In genomic region chr4:95510877-95511276, GRCh38 we compare ENCODE assay signal across 17 cellular contexts. TPM values are rescaled to one million over a fixed set of nuclear protein-coding genes. Genes with fewer than 3 reads are reported as not detected.
DNase-seq lines count a peak whose midpoint lies in the region; ATAC-seq, FAIRE-seq and TF ChIP-seq lines count a peak whose summit lies in the region.
"Had no signal": no experiment of that assay in that cellular context is flagged by ENCODE, and none has a peak within 500 bp of the region (broad histone marks: within the 10 kb centered on the region; RNA-seq: fewer than 3 reads in every experiment).

No MANE protein-coding gene starts in this region.

- RAD21 ChIA-PET in GM12878 (lab: Charles Lee; ENCODE audit: unreplicated experiment) = interaction anchor here (1.0 to 6.9 kb wide), 14 partner anchors 9 to 525 kb away, joined by 3 to 63 read pairs (median 4); partner anchors contain the start of gene UNC5C

- H3K4me2 ChIP-seq in GM12878 (ENCODE audit: control insufficient read depth, insufficient read depth) (no peak overlapping the region), keratinocyte (ENCODE audit: control insufficient read depth, extremely low read depth, insufficient read depth, low read depth, low read length) (peak overlapping the region; percentile 48)

- peaks cover 10% of the 10 kb centered on the region for H3K4me1 ChIP-seq in Panc1 (ENCODE audit: control insufficient read depth, insufficient read depth, low read length)
- H3K4me1 ChIP-seq in GM12878 (ENCODE audit: control insufficient read depth, insufficient read depth, low read length) = no peaks in the 10 kb centered on the region
- H3K4me1 ChIP-seq in keratinocyte (ENCODE audit: control insufficient read depth, extremely low read depth, insufficient read depth, low read length) = peaks cover 16% of the 10 kb centered on the region
- no peaks in the 10 kb centered on the region for H3K4me1 ChIP-seq in gastrocnemius medialis
- H3K4me1 ChIP-seq: Peyer's patch had no signal

- SMC1A ChIA-PET in GM12878 (lab: Charles Lee; ENCODE audit: uncharacterized antibody, unreplicated experiment) = interaction anchor here (0.6 to 7.6 kb wide), 12 partner anchors 8 to 527 kb away, joined by 3 to 89 read pairs (median 4); partner anchors contain the start of gene UNC5C

- intact Hi-C loops in Panc1 (cut with micrococcal nuclease; ENCODE audit: unreplicated experiment) (no loop called here), GM12878 (cut with micrococcal nuclease; ENCODE audit: unreplicated experiment) (loop anchor here (1.0 kb wide), 1 partner anchor 33 kb away; no protein-coding TSS in a partner anchor), gastrocnemius medialis (cut with DNase I; ENCODE audit: low total_unique reads) (no loop called here)

- H3K9me1 ChIP-seq in keratinocyte (ENCODE audit: control insufficient read depth, extremely low read depth, insufficient read depth, low read length) = no peaks in the 10 kb centered on the region

- WGBS in GM12878 (ENCODE audit: insufficient coverage, insufficient replicate concordance, low lambda C conversion rate, missing lambda C conversion rate) = 23% methylated on average over 2 of the region's 2 CpGs

- dilution Hi-C loops in keratinocyte (cut with MboI; ENCODE audit: extremely low pct_ligation_motif_present, low sequenced_read_pairs) = no loop called here

- H3K4me3 ChIP-seq in Panc1 (ENCODE audit: low read depth in 2 of 2, low read length in 2 of 2) = no peak overlapping the region
- H3K4me3 ChIP-seq in GM12878 = no peak overlapping the region
- H3K4me3 ChIP-seq in keratinocyte (ENCODE audit: control insufficient read depth in 2 of 3, extremely low read depth in 1 of 3, insufficient read depth in 2 of 3, low read depth in 1 of 3, low read length in 3 of 3) = no peak overlapping the region
- H3K4me3 ChIP-seq in gastrocnemius medialis = no peak overlapping the region
- H3K4me3 ChIP-seq: HAP-1, Peyer's patch had no signal

- H3K9ac ChIP-seq in GM12878 (ENCODE audit: control insufficient read depth, insufficient read depth, low read length) (no peak overlapping the region), keratinocyte (ENCODE audit: control insufficient read depth, extremely low read depth, insufficient read depth, low read length) (no peak overlapping the region)

- H3K27me3 ChIP-seq in Panc1 (ENCODE audit: control insufficient read depth, insufficient read depth, low read length) (no peaks in the 10 kb centered on the region), GM12878 (replicated peaks in 1 of 2; ENCODE audit: control insufficient read depth in 2 of 2, insufficient read depth in 2 of 2, low read length in 1 of 2) (no peaks in the 10 kb centered on the region), keratinocyte (ENCODE audit: control insufficient read depth, extremely low read depth, insufficient read depth, low read length) (no peaks in the 10 kb centered on the region), gastrocnemius medialis (no peaks in the 10 kb centered on the region)
- H3K27me3 ChIP-seq: Peyer's patch had no signal

- POLR2A ChIA-PET in Panc1 (lab: Charles Lee) (no interaction called here), GM12878 (lab: Charles Lee) (interaction anchor here (0.8 to 1.7 kb wide), 2 partner anchors 13 to 38 kb away, joined by 3 to 4 read pairs; partner anchors contain the start of gene UNC5C)

- TF ChIP-seq CTCF in Panc1 (IDR thresholded peaks at IDR 0.05) (no peak), GM12878 (IDR thresholded peaks at IDR 0.05 in 2 of 3, conservative IDR thresholded peaks at IDR 0.05 in 1 of 3; ENCODE audit: control insufficient read depth in 2 of 3, extremely low read depth in 1 of 3, insufficient read depth in 1 of 3, low read depth in 3 of 3, low read length in 3 of 3) (no peak), keratinocyte (optimal IDR thresholded peaks at IDR 0.05 in 1 of 3, IDR thresholded peaks at IDR 0.05 in 1 of 3, conservative IDR thresholded peaks at IDR 0.05 in 1 of 3; ENCODE audit: extremely low read depth in 1 of 3, insufficient read depth in 2 of 3, low read length in 3 of 3) (no peak), gastrocnemius medialis (IDR thresholded peaks at IDR 0.05 in 4 of 5, conservative IDR thresholded peaks at IDR 0.05 in 1 of 5) (no peak)

- H3K9me3 ChIP-seq in Panc1 (ENCODE audit: control insufficient read depth, insufficient read depth, low read depth, low read length) (no peaks in the 10 kb centered on the region), GM12878 (replicated peaks; ENCODE audit: control insufficient read depth, insufficient read depth, low read length) (no peaks in the 10 kb centered on the region), keratinocyte (ENCODE audit: control insufficient read depth, low read depth, low read length) (no peaks in the 10 kb centered on the region), gastrocnemius medialis (no peaks in the 10 kb centered on the region)
- H3K9me3 ChIP-seq: Caco-2, HAP-1, Peyer's patch had no signal

- H3K27ac ChIP-seq in Panc1 (ENCODE audit: low read length) (peak overlapping the region; percentile 12; the same call in 1 of the 2 replicates), GM12878 (ENCODE audit: control insufficient read depth, insufficient read depth) (no peak overlapping the region), keratinocyte (ENCODE audit: control insufficient read depth, insufficient read depth, low read length) (no peak overlapping the region), gastrocnemius medialis (no peak overlapping the region)
- H3K27ac ChIP-seq: Peyer's patch had no signal

- no peaks in the 10 kb centered on the region for H3K36me3 ChIP-seq in Panc1 (ENCODE audit: control insufficient read depth, insufficient read depth, low read length)
- no peaks in the 10 kb centered on the region for H3K36me3 ChIP-seq in GM12878 (ENCODE audit: control insufficient read depth in 2 of 2, insufficient read depth in 2 of 2, low read length in 1 of 2)
- no peaks in the 10 kb centered on the region for H3K36me3 ChIP-seq in keratinocyte (ENCODE audit: control insufficient read depth in 2 of 2, extremely low read depth in 1 of 2, insufficient read depth in 2 of 2, low read length in 2 of 2)
- H3K36me3 ChIP-seq in gastrocnemius medialis = no peaks in the 10 kb centered on the region
- H3K36me3 ChIP-seq: HAP-1, Peyer's patch had no signal

- TF ChIP-seq RAD21 in GM12878 (IDR thresholded peaks at IDR 0.05; ENCODE audit: insufficient read depth, low read depth, low read length) = no peak

- H2AFZ ChIP-seq in GM12878 (ENCODE audit: control insufficient read depth, low read depth, low read length) = no peak overlapping the region
- no peak overlapping the region for H2AFZ ChIP-seq in keratinocyte (ENCODE audit: control insufficient read depth, low read length)

- ATAC-seq in Panc1 (no peak), GM12878 (peak; percentile 26; the same call in 2 of the 3 replicates), GM18909 (IDR thresholded peaks at IDR 0.05; ENCODE audit: poor library complexity, unreplicated experiment) (no peak), gastrocnemius medialis (no peak)

- TF ChIP-seq EP300 in GM12878 (IDR thresholded peaks at IDR 0.05; ENCODE audit: borderline replicate concordance in 1 of 2, control insufficient read depth in 1 of 2, low read depth in 2 of 2, low read length in 2 of 2) = no peak

- in situ Hi-C loops in Panc1 (cut with HindIII; ENCODE audit: low pct_unique_long_range_greater_than_20kb, low sequenced_read_pairs) (no loop called here), GM12878 (cut with MboI) (no loop called here), gastrocnemius medialis (cut with MboI; ENCODE audit: low sequenced_read_pairs in 4 of 4) (no loop called here)

- DNase-seq in COLO829 (ENCODE audit: low spot score) (peak; percentile 47), Panc1 (ENCODE audit: low read depth, low spot score) (no peak), GM12878 (ENCODE audit: low read depth, low spot score) (no peak), keratinocyte (ENCODE audit: low read depth, low spot score) (no peak), NCI-H128 (lab: John Stamatoyannopoulos, UW; ENCODE audit: unreplicated experiment) (no peak), gastrocnemius medialis (no peak), NCI-H2107 treated with DMSO at 0.1 percent for 48 hours (lab: John Stamatoyannopoulos, UW; ENCODE audit: unreplicated experiment) (no peak)
- DNase-seq: DMS153, EL, NCI-H1048, NCI-H146, NCI-H2081 treated with DMSO at 0.1 percent for 48 hours, Peyer's patch, SHP77 treated with DMSO at 0.1 percent for 48 hours had no signal

- CTCF ChIA-PET in Panc1 (lab: Charles Lee) (no interaction called here), GM12878 (lab: Yijun Ruan, JAX) (interaction anchor here (0.6 to 7.4 kb wide), 18 partner anchors 9 to 842 kb away, joined by 3 to 87 read pairs (median 6); partner anchors contain the start of gene UNC5C)

- TF ChIP-seq POLR2A in GM12878 (IDR thresholded peaks at IDR 0.05; ENCODE audit: low read depth, low read length) = no peak
- TF ChIP-seq POLR2A in gastrocnemius medialis (IDR thresholded peaks at IDR 0.05) = no peak

- no peak for FAIRE-seq in GM12878 (lab: Jason Lieb, UNC)
- peak; percentile 23 for FAIRE-seq in keratinocyte (lab: Jason Lieb, UNC)

- no peaks in the 10 kb centered on the region for H3K79me2 ChIP-seq in GM12878 (ENCODE audit: control insufficient read depth, insufficient read depth, low read length)
- H3K79me2 ChIP-seq in keratinocyte (ENCODE audit: control insufficient read depth, insufficient read depth, low read length) = no peaks in the 10 kb centered on the region

- H4K20me1 ChIP-seq in GM12878 (ENCODE audit: control insufficient read depth, insufficient read depth) (no peaks in the 10 kb centered on the region), keratinocyte (ENCODE audit: control insufficient read depth, extremely low read depth, insufficient read depth, low read length) (no peaks in the 10 kb centered on the region)

- BruUV-seq in Panc1 (replicated peaks; lab: Mats Ljungman, UMichigan) (no TSS peak), GM12878 (replicated peaks; lab: Mats Ljungman, UMichigan) (no TSS peak)

RNA-seq across cellular contexts. Expression of gene UNC5C, which starts 37.9 kb away (rescaled TPM):
- total RNA-seq in Panc1 (2021; ENCODE audit: unreplicated experiment) = 8.2 TPM
- 5.6 TPM for polyA plus RNA-seq in Panc1 (2012; ENCODE audit: insufficient read length)
- total RNA-seq in GM12878 (2013; cell fraction: nucleolus; rRNA removed) = 1.3 and 2.3 TPM in 2 replicates
- 0.11 and 0.27 TPM in 2 replicates for total RNA-seq in GM12878 (2014; rRNA removed)
- total RNA-seq in GM12878 (2014; rRNA removed; fragmentation: Illumina TruSeq; extraction: Trizol) = 0.13 and 0.18 TPM in 2 replicates
- total RNA-seq in GM12878 (2021) = 0.48 and 0.64 TPM in 2 replicates
- polyA plus RNA-seq in GM12878 (2011; ENCODE audit: low read depth) = not detected
- 1.5 and 2.0 TPM in 2 replicates for polyA plus RNA-seq in GM12878 (2011; rRNA removed)
- polyA plus RNA-seq in GM12878 (2011; cell fraction: cytosol; rRNA removed) = 2.6 and 3.1 TPM in 2 replicates
- 5.9 TPM in 2 replicates for polyA plus RNA-seq in GM12878 (2011; cell fraction: nucleus; rRNA removed)
- 0.06 TPM in 1 of 2 replicates, not detected in the other for polyA plus RNA-seq in GM12878 (2012)
- polyA plus RNA-seq in GM12878 (2014; fragmentation: Illumina TruSeq; extraction: Trizol) = 0.03 and 0.15 TPM in 2 replicates
- under 1 TPM in 1 of 2 experiments, not detected in 1; 0.02 TPM for polyA plus RNA-seq in GM12878 (2014; fragmentation: Nextera tagmentation; extraction: Ambion mirVana)
- polyA plus RNA-seq in GM12878 (2014; rRNA removed) = 0.13 and 0.20 TPM in 2 replicates
- polyA plus RNA-seq in GM12878 (2016; fragmentation: Nextera tagmentation; extraction: Ambion mirVana) = under 1 TPM; 0.13 to 0.36 TPM
- 6.2 and 7.4 TPM in 2 replicates for polyA minus RNA-seq in GM12878 (2011; rRNA and poly(A)+ RNA removed)
- polyA minus RNA-seq in GM12878 (2011; cell fraction: cytosol; rRNA and poly(A)+ RNA removed) = 1.1 and 2.6 TPM in 2 replicates
- 11.8 and 26.1 TPM in 2 replicates for polyA minus RNA-seq in GM12878 (2011; cell fraction: nucleus; rRNA and poly(A)+ RNA removed)
- not detected in 3 replicates for polyA plus RNA-seq in keratinocyte
- polyA plus RNA-seq in keratinocyte (2011; ENCODE audit: low read depth) = not detected
- polyA plus RNA-seq in keratinocyte (2011; cell fraction: cytosol; rRNA removed) = not detected in 2 replicates
- 0.01 TPM in 1 of 2 replicates, not detected in the other for polyA plus RNA-seq in keratinocyte (2011; cell fraction: nucleus; rRNA removed)
- polyA plus RNA-seq in keratinocyte (2012; ENCODE audit: low replicate concordance) = not detected in 2 replicates
- polyA minus RNA-seq in keratinocyte = not detected in 3 replicates
- polyA minus RNA-seq in keratinocyte (2011; cell fraction: cytosol; rRNA and poly(A)+ RNA removed) = not detected
- polyA minus RNA-seq in keratinocyte (2011; cell fraction: nucleus; rRNA and poly(A)+ RNA removed) = not detected in 2 replicates
- under 1 TPM in 3 of 4 donors, not detected in 1; 0.07 to 0.33 (median 0.23) TPM for total RNA-seq in gastrocnemius medialis
- total RNA-seq: Caco-2 had no signal
